In genomic region chr2:112121682-112122254, GRCh38 we compare ENCODE assay signal across 8 cellular contexts. TPM values are rescaled to one million over a fixed set of nuclear protein-coding genes. Genes with fewer than 3 reads are reported as not detected.
A peak's percentile ranks its signal among the peaks of the same experiment; 100 is the strongest.
DNase-seq lines count a peak whose midpoint lies in the region; ATAC-seq and TF ChIP-seq lines count a peak whose summit lies in the region.

No MANE protein-coding gene starts in this region.

- peak; percentile 67 for TF ChIP-seq CTCF in glutamatergic neuron (IDR thresholded peaks at IDR 0.05; ENCODE audit: partially characterized antibody, unreplicated experiment)

- H3K27ac Mint-ChIP-seq in activated T-cell treated with anti-CD3 and anti-CD28 coated beads, Interleukin-2, amount 50 U/mL, for 72 hours: no peak overlapping the region
- no peak overlapping the region for H3K27ac Mint-ChIP-seq in glutamatergic neuron (ENCODE audit: unreplicated experiment)
- H3K27ac Mint-ChIP-seq in stimulated activated naive B cell treated with anti-CD40 and anti-IgM and Interleukin-4, amounts not matched to agents 10 μg/mL and 1 μg/mL and 100 μg/mL, for 72 hours: no peak overlapping the region

- no peaks in the 10 kb centered on the region for H3K27me3 Mint-ChIP-seq in activated T-cell treated with anti-CD3 and anti-CD28 coated beads, Interleukin-2, amount 50 U/mL, for 72 hours (ENCODE audit: low read depth)
- H3K27me3 Mint-ChIP-seq in glutamatergic neuron (ENCODE audit: unreplicated experiment): no peaks in the 10 kb centered on the region
- no peaks in the 10 kb centered on the region for H3K27me3 Mint-ChIP-seq in stimulated activated naive B cell treated with anti-CD40 and anti-IgM and Interleukin-4, amounts not matched to agents 10 μg/mL and 1 μg/mL and 100 μg/mL, for 72 hours

- ATAC-seq in activated T-cell treated with anti-CD3 and anti-CD28 coated beads, Interleukin-2, amount 50 U/mL, for 72 hours (replicated peaks in 1 of 2): no peak
- no peak for ATAC-seq in stimulated activated naive B cell treated with anti-CD40 and anti-IgM and Interleukin-4, amounts not matched to agents 10 μg/mL and 1 μg/mL and 100 μg/mL, for 72 hours (replicated peaks)
- no peak for ATAC-seq in HG02610 (IDR thresholded peaks at IDR 0.05; ENCODE audit: unreplicated experiment)

- DNase-seq in AG08395 (ENCODE audit: low spot score) (peak; percentile 44), GM04504 (ENCODE audit: low read depth) (peak; percentile 24), NCI-H2196 treated with DMSO at 0.1 percent for 48 hours (lab: John Stamatoyannopoulos, UW; ENCODE audit: unreplicated experiment) (peak; percentile 46), glutamatergic neuron (no peak)
- peak; percentile 35 to 52 for DNase-seq in activated T-cell treated with anti-CD3 and anti-CD28 coated beads, Interleukin-2, amount 50 U/mL, for 72 hours
- DNase-seq in stimulated activated CD4-positive, alpha-beta T cell treated with anti-CD3 and anti-CD28 coated beads, Interleukin-4, amount 100 ng/mL, for 48 hours (ENCODE audit: low read depth in 2 of 2): peak; percentile 19 to 34
- DNase-seq in stimulated activated naive B cell treated with anti-CD40 and anti-IgM and Interleukin-4, amounts not matched to agents 10 μg/mL and 1 μg/mL and 100 μg/mL, for 72 hours: no peak

- no peak overlapping the region for H3K4me3 Mint-ChIP-seq in activated T-cell treated with anti-CD3 and anti-CD28 coated beads, Interleukin-2, amount 50 U/mL, for 72 hours
- H3K4me3 Mint-ChIP-seq in glutamatergic neuron (ENCODE audit: unreplicated experiment): no peak overlapping the region
- no peak overlapping the region for H3K4me3 Mint-ChIP-seq in stimulated activated naive B cell treated with anti-CD40 and anti-IgM and Interleukin-4, amounts not matched to agents 10 μg/mL and 1 μg/mL and 100 μg/mL, for 72 hours

- peaks cover 3 to 9% of the 10 kb centered on the region in 2 donors for H3K9me3 Mint-ChIP-seq in activated T-cell treated with anti-CD3 and anti-CD28 coated beads, Interleukin-2, amount 50 U/mL, for 72 hours
- H3K9me3 Mint-ChIP-seq in glutamatergic neuron (ENCODE audit: unreplicated experiment): no peaks in the 10 kb centered on the region
- H3K9me3 Mint-ChIP-seq in stimulated activated naive B cell treated with anti-CD40 and anti-IgM and Interleukin-4, amounts not matched to agents 10 μg/mL and 1 μg/mL and 100 μg/mL, for 72 hours: peaks cover 5 to 6% of the 10 kb centered on the region in 2 donors

- H3K4me1 Mint-ChIP-seq in activated T-cell treated with anti-CD3 and anti-CD28 coated beads, Interleukin-2, amount 50 U/mL, for 72 hours (ENCODE audit: low read depth): peaks cover 10% of the 10 kb centered on the region
- H3K4me1 Mint-ChIP-seq in glutamatergic neuron (ENCODE audit: low read depth, unreplicated experiment): no peaks in the 10 kb centered on the region
- peaks cover 0 to 5% of the 10 kb centered on the region in 2 donors for H3K4me1 Mint-ChIP-seq in stimulated activated naive B cell treated with anti-CD40 and anti-IgM and Interleukin-4, amounts not matched to agents 10 μg/mL and 1 μg/mL and 100 μg/mL, for 72 hours

- H3K36me3 Mint-ChIP-seq in activated T-cell treated with anti-CD3 and anti-CD28 coated beads, Interleukin-2, amount 50 U/mL, for 72 hours (ENCODE audit: insufficient read depth in 2 of 2): peaks cover 6 to 26% of the 10 kb centered on the region in 2 donors
- H3K36me3 Mint-ChIP-seq in glutamatergic neuron (ENCODE audit: unreplicated experiment): peaks cover 7% of the 10 kb centered on the region
- H3K36me3 Mint-ChIP-seq in stimulated activated naive B cell treated with anti-CD40 and anti-IgM and Interleukin-4, amounts not matched to agents 10 μg/mL and 1 μg/mL and 100 μg/mL, for 72 hours: peaks cover 33 to 34% of the 10 kb centered on the region in 2 donors

RNA-seq across cellular contexts. Expression of gene FBLN7, which starts 16.4 kb away (rescaled TPM):
- total RNA-seq in activated T-cell treated with anti-CD3 and anti-CD28 coated beads, Interleukin-2, amount 50 U/mL, for 72 hours: 10 to 100 TPM; 22.3 to 30.6 TPM
- total RNA-seq in glutamatergic neuron (ENCODE audit: unreplicated experiment): 0.20 TPM

Comparison
In these comparisons a context has a peak if more than half of its experiments do, and no peak if none do; other contexts are left out.
1. DNase-seq: peak in AG08395 (single experiment), GM04504 (single experiment), NCI-H2196 treated with DMSO at 0.1 percent for 48 hours (single experiment), activated T-cell treated with anti-CD3 and anti-CD28 coated beads, Interleukin-2, amount 50 U/mL, for 72 hours (2 of 2) and stimulated activated CD4-positive, alpha-beta T cell treated with anti-CD3 and anti-CD28 coated beads, Interleukin-4, amount 100 ng/mL, for 48 hours (2 of 2); none in glutamatergic neuron (single experiment) and stimulated activated naive B cell treated with anti-CD40 and anti-IgM and Interleukin-4, amounts not matched to agents 10 μg/mL and 1 μg/mL and 100 μg/mL, for 72 hours (single experiment).
2. RNA of gene FBLN7, which starts 16.4 kb away (total RNA-seq): 22.3 to 30.6 TPM in activated T-cell treated with anti-CD3 and anti-CD28 coated beads, Interleukin-2, amount 50 U/mL, for 72 hours; 0.20 TPM in glutamatergic neuron (single experiment); every median in the first group is over 10 times any median in the second.